ENCODE assay signal across 8 cellular contexts in genomic region chr5:134175874-134176522, GRCh38.
DNase-seq lines count a peak whose midpoint lies in the region; ATAC-seq and TF ChIP-seq lines count a peak whose summit lies in the region.

No MANE protein-coding gene starts in this region.

- TF ChIP-seq CTCF in astrocyte of the spinal cord (IDR thresholded peaks at IDR 0.05; ENCODE audit: low read depth, low read length): no peak
- no peak for TF ChIP-seq CTCF in GM10248 (IDR thresholded peaks at IDR 0.05; ENCODE audit: control extremely low read depth, extremely low read depth, low read depth, missing control alignments)

- POLR2A ChIA-PET in GM10248 (lab: Yijun Ruan, JAX): interaction anchor here (0.6 to 2.6 kb wide), 20 partner anchors 8 to 669 kb away, joined by 3 to 15 read pairs (median 4); partner anchors contain the start of genes C5orf24 and PPP2CA

- peaks cover 62% of the 10 kb centered on the region for H3K36me3 Mint-ChIP-seq in stimulated activated effector memory CD8-positive, alpha-beta T cell treated with anti-CD3 and anti-CD28 coated beads, Interleukin-12 subunit alpha, Interleukin-12 subunit beta, amount 100 ng/mL, for 72 hours

- peaks cover 25% of the 10 kb centered on the region for H3K4me1 Mint-ChIP-seq in stimulated activated effector memory CD8-positive, alpha-beta T cell treated with anti-CD3 and anti-CD28 coated beads, Interleukin-12 subunit alpha, Interleukin-12 subunit beta, amount 100 ng/mL, for 72 hours

- H3K27ac Mint-ChIP-seq in stimulated activated effector memory CD8-positive, alpha-beta T cell treated with anti-CD3 and anti-CD28 coated beads, Interleukin-12 subunit alpha, Interleukin-12 subunit beta, amount 100 ng/mL, for 72 hours: peak overlapping the region; percentile 98

- ATAC-seq in stimulated activated effector memory CD8-positive, alpha-beta T cell treated with anti-CD3 and anti-CD28 coated beads, Interleukin-12 subunit alpha, Interleukin-12 subunit beta, amount 100 ng/mL, for 72 hours: peak; percentile 46

- no peaks in the 10 kb centered on the region for H3K9me3 Mint-ChIP-seq in stimulated activated effector memory CD8-positive, alpha-beta T cell treated with anti-CD3 and anti-CD28 coated beads, Interleukin-12 subunit alpha, Interleukin-12 subunit beta, amount 100 ng/mL, for 72 hours

- H3K4me3 Mint-ChIP-seq in stimulated activated effector memory CD8-positive, alpha-beta T cell treated with anti-CD3 and anti-CD28 coated beads, Interleukin-12 subunit alpha, Interleukin-12 subunit beta, amount 100 ng/mL, for 72 hours: peak overlapping the region; percentile 90

- in situ Hi-C loops in astrocyte of the spinal cord (cut with HindIII; ENCODE audit: low sequenced_read_pairs): no loop called here

- CTCF ChIA-PET in GM10248 (lab: Yijun Ruan, JAX): interaction anchor here (1.5 to 1.9 kb wide), 2 partner anchors 135 to 137 kb away, joined by 4 to 6 read pairs; no protein-coding TSS in a partner anchor

- peak; percentile 15 for DNase-seq in NCI-H345 (lab: John Stamatoyannopoulos, UW)
- DNase-seq in NCI-H345 treated with DMSO at 0.1 percent for 48 hours (lab: John Stamatoyannopoulos, UW; ENCODE audit: unreplicated experiment): no peak
- DNase-seq in HCEC 1CT: peak; percentile 21
- peak; percentile 57 for DNase-seq in NCI-H748 (lab: John Stamatoyannopoulos, UW; ENCODE audit: unreplicated experiment)
- DNase-seq in astrocyte of the spinal cord (ENCODE audit: low read depth, low spot score): peak; percentile 22
- DNase-seq in iPS-NIHi7 (ENCODE audit: extremely low spot score): peak; percentile 42
- peak in 1 of 2 donors; percentile 38 for DNase-seq in stimulated activated effector memory CD8-positive, alpha-beta T cell treated with anti-CD3 and anti-CD28 coated beads, Interleukin-12 subunit alpha, Interleukin-12 subunit beta, amount 100 ng/mL, for 72 hours (ENCODE audit: low spot score in 2 of 2)
- no peak for DNase-seq in GM10248 (ENCODE audit: extremely low spot score)

- H3K4me3 ChIP-seq in astrocyte of the spinal cord (ENCODE audit: low read depth, low read length): peak overlapping the region; percentile 72

Comparison
In these comparisons a context has a peak if more than half of its experiments do, and no peak if none do; other contexts are left out.
1. DNase-seq: peak in NCI-H345 (single experiment), HCEC 1CT (single experiment), NCI-H748 (single experiment), astrocyte of the spinal cord (single experiment) and iPS-NIHi7 (single experiment); none in NCI-H345 treated with DMSO at 0.1 percent for 48 hours (single experiment) and GM10248 (single experiment).